1 cellular context compared by ENCODE assay signal in the genomic region with DNA sequence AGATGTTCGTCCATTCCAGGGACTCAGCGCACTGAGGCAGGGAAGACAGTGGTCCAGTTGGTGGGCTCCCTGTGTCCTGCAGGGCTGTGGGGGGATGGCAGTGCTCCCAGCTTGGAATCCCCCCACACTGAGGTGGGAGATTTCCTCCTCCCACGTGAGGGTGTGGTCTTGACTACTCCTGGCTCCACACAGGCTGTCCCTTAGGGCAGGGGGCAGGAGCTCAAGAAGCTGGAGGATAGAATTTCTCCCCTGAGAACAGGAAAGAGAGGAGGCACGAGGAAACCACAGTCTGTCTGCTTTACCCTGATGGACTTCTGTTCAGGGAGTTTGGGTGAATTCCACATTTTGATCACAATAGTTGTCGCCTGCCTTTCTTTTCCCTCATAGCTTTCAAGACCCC.
TF ChIP-seq lines count a peak whose summit lies in the region.

No MANE protein-coding gene starts in this region.

TF ChIP-seq in GM23338, 12 proteins besides CTCF, POLR2A, EP300 and RAD21 (continued from another document):
- TF ChIP-seq, protein P1, sequence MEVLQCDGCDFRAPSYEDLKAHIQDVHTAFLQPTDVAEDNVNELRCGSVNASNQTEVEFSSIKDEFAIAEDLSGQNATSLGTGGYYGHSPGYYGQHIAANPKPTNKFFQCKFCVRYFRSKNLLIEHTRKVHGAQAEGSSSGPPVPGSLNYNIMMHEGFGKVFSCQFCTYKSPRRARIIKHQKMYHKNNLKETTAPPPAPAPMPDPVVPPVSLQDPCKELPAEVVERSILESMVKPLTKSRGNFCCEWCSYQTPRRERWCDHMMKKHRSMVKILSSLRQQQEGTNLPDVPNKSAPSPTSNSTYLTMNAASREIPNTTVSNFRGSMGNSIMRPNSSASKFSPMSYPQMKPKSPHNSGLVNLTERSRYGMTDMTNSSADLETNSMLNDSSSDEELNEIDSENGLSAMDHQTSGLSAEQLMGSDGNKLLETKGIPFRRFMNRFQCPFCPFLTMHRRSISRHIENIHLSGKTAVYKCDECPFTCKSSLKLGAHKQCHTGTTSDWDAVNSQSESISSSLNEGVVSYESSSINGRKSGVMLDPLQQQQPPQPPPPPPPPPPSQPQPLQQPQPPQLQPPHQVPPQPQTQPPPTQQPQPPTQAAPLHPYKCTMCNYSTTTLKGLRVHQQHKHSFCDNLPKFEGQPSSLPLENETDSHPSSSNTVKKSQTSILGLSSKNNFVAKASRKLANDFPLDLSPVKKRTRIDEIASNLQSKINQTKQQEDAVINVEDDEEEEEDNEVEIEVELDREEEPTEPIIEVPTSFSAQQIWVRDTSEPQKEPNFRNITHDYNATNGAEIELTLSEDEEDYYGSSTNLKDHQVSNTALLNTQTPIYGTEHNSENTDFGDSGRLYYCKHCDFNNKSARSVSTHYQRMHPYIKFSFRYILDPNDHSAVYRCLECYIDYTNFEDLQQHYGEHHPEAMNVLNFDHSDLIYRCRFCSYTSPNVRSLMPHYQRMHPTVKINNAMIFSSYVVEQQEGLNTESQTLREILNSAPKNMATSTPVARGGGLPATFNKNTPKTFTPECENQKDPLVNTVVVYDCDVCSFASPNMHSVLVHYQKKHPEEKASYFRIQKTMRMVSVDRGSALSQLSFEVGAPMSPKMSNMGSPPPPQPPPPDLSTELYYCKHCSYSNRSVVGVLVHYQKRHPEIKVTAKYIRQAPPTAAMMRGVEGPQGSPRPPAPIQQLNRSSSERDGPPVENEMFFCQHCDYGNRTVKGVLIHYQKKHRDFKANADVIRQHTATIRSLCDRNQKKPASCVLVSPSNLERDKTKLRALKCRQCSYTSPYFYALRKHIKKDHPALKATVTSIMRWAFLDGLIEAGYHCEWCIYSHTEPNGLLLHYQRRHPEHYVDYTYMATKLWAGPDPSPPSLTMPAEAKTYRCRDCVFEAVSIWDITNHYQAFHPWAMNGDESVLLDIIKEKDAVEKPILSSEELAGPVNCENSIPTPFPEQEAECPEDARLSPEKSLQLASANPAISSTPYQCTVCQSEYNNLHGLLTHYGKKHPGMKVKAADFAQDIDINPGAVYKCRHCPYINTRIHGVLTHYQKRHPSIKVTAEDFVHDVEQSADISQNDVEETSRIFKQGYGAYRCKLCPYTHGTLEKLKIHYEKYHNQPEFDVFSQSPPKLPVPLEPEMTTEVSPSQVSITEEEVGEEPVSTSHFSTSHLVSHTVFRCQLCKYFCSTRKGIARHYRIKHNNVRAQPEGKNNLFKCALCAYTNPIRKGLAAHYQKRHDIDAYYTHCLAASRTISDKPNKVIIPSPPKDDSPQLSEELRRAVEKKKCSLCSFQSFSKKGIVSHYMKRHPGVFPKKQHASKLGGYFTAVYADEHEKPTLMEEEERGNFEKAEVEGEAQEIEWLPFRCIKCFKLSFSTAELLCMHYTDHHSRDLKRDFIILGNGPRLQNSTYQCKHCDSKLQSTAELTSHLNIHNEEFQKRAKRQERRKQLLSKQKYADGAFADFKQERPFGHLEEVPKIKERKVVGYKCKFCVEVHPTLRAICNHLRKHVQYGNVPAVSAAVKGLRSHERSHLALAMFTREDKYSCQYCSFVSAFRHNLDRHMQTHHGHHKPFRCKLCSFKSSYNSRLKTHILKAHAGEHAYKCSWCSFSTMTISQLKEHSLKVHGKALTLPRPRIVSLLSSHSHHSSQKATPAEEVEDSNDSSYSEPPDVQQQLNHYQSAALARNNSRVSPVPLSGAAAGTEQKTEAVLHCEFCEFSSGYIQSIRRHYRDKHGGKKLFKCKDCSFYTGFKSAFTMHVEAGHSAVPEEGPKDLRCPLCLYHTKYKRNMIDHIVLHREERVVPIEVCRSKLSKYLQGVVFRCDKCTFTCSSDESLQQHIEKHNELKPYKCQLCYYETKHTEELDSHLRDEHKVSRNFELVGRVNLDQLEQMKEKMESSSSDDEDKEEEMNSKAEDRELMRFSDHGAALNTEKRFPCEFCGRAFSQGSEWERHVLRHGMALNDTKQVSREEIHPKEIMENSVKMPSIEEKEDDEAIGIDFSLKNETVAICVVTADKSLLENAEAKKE (CRISPR knock-in tag; IDR thresholded peaks at IDR 0.05): no peak
- TF ChIP-seq ZNF114 (CRISPR knock-in tag; IDR thresholded peaks at IDR 0.05): no peak
